Comparison of ENCODE assay signal across 21 cellular contexts in the genomic region with DNA sequence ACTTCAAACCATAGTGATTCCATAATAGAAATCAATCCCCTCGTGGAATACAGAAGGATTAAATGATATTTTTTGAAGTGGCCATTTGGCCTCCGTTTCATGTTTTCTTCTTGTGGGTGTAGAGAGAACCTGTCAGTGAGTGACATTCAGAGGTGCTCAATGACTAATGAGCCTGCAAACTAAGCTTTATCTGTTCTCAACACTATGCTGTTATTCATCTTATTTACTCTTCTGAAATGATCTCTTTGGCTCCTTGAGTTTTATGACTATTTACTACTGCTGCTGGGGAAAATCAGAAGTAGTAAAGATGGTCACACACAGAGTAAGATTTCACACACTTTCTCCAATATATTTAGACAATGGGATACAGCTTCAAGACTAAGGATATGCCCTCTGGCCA. TPM values are rescaled to one million over a fixed set of nuclear protein-coding genes. Genes with fewer than 3 reads are reported as not detected.
DNase-seq lines count a peak whose midpoint lies in the region; ATAC-seq and TF ChIP-seq lines count a peak whose summit lies in the region.
"Had no signal": no experiment of that assay in that cellular context is flagged by ENCODE, and none has a peak within 500 bp of the region (broad histone marks: within the 10 kb centered on the region; RNA-seq: fewer than 3 reads in every experiment).

No MANE protein-coding gene starts in this region.

- peaks cover under 1 to 16% (median 13%) of the 10 kb centered on the region in 3 donors for H3K9me3 Mint-ChIP-seq in IgD-negative memory B cell
- no peaks in the 10 kb centered on the region for H3K9me3 Mint-ChIP-seq in central memory CD8-positive, alpha-beta T cell
- H3K9me3 Mint-ChIP-seq in Calu3 (ENCODE audit: low read depth, unreplicated experiment): peaks cover 11% of the 10 kb centered on the region

- H3K4me2 ChIP-seq in skeletal muscle satellite cell (ENCODE audit: low read length): peak overlapping the region; percentile 11

- H3K4me3 Mint-ChIP-seq in IgD-negative memory B cell: peak overlapping the region in 3 of 4 donors; percentile 13 to 49 (median 23)
- no peak overlapping the region for H3K4me3 Mint-ChIP-seq in central memory CD8-positive, alpha-beta T cell
- H3K4me3 Mint-ChIP-seq in Calu3 (ENCODE audit: low read depth, unreplicated experiment): no peak overlapping the region
- H3K4me3 Mint-ChIP-seq: CD8-positive, alpha-beta T cell; neural progenitor cell; stimulated activated naive CD8-positive, alpha-beta T cell treated with anti-CD3 and anti-CD28 coated beads, Interleukin-15, Interleukin-2, amounts not matched to agents 100 ng/mL and 50 ng/mL, for 24 hours; T-helper 2 cell treated with Interferon-gamma antibody and Interleukin-4, amounts not matched to agents 5 μg/mL and 100 μg/mL, for 36 hours had no signal

- H3K36me3 ChIP-seq in skeletal muscle satellite cell (ENCODE audit: insufficient read depth, low read length) (peaks cover 8% of the 10 kb centered on the region), H7 (replicated peaks; ENCODE audit: control insufficient read depth, insufficient read depth, low read length) (no peaks in the 10 kb centered on the region)
- H3K36me3 ChIP-seq: esophagus muscularis mucosa had no signal

- no TSS peak for BruUV-seq in Calu3 (replicated peaks; lab: Mats Ljungman, UMichigan)

- no peak for TF ChIP-seq CTCF in Calu3 (IDR thresholded peaks at IDR 0.05; ENCODE audit: unreplicated experiment)

- DNase-seq in NCI-H510A treated with DMSO at 0.1 percent for 48 hours (lab: John Stamatoyannopoulos, UW) (peak; percentile 42), NCI-H510A (lab: John Stamatoyannopoulos, UW) (no peak), H7 (no peak), Calu3 (no peak)
- no peak for DNase-seq in central memory CD8-positive, alpha-beta T cell (ENCODE audit: low spot score in 2 of 2)
- DNase-seq: activated CD8-positive, alpha-beta memory T cell treated with anti-CD3 and anti-CD28 coated beads, Interleukin-2, amount 50 U/mL, for 48 hours; CD8-positive, alpha-beta T cell; dermis blood vessel endothelial cell; GDM1; HCEC 1CT; NCI-H2171 treated with DMSO at 0.1 percent for 48 hours; NK-92 treated with Interleukin-12 subunit alpha and Interleukin-12 subunit beta, amount 100 ng/mL, for 24 hours had no signal

- no peak for ATAC-seq in central memory CD8-positive, alpha-beta T cell (replicated peaks; ENCODE audit: extremely low read depth, poor library complexity, severe bottlenecking)
- ATAC-seq in HG02981 (IDR thresholded peaks at IDR 0.05; ENCODE audit: unreplicated experiment): no peak
- ATAC-seq: CD8-positive, alpha-beta T cell; HepG2 had no signal

- H3K4me3 ChIP-seq in skeletal muscle satellite cell (ENCODE audit: low read length): no peak overlapping the region
- no peak overlapping the region for H3K4me3 ChIP-seq in H7 (ENCODE audit: insufficient read depth, low read depth, low read length)
- H3K4me3 ChIP-seq: esophagus muscularis mucosa, neural progenitor cell had no signal

- no peaks in the 10 kb centered on the region for H3K27me3 Mint-ChIP-seq in IgD-negative memory B cell
- no peaks in the 10 kb centered on the region for H3K27me3 Mint-ChIP-seq in central memory CD8-positive, alpha-beta T cell
- no peaks in the 10 kb centered on the region for H3K27me3 Mint-ChIP-seq in Calu3 (ENCODE audit: unreplicated experiment)
- H3K27me3 Mint-ChIP-seq: stimulated activated naive CD8-positive, alpha-beta T cell treated with anti-CD3 and anti-CD28 coated beads, Interleukin-15, Interleukin-2, amounts not matched to agents 100 ng/mL and 50 ng/mL, for 24 hours had no signal

- H3K36me3 Mint-ChIP-seq in IgD-negative memory B cell: peaks cover 18% of the 10 kb centered on the region
- H3K36me3 Mint-ChIP-seq in central memory CD8-positive, alpha-beta T cell (ENCODE audit: insufficient read depth): peaks cover 12% of the 10 kb centered on the region
- no peaks in the 10 kb centered on the region for H3K36me3 Mint-ChIP-seq in Calu3 (ENCODE audit: insufficient read depth, unreplicated experiment)

- H3K4me1 ChIP-seq in skeletal muscle satellite cell (ENCODE audit: control insufficient read depth, insufficient read depth, low read length): peaks cover 21% of the 10 kb centered on the region

- intact Hi-C loops in Calu3 (cut with micrococcal nuclease; ENCODE audit: unreplicated experiment): no loop called here

- no peak overlapping the region for H3K9ac ChIP-seq in skeletal muscle satellite cell (ENCODE audit: low read depth, low read length)
- H3K9ac ChIP-seq: neural progenitor cell had no signal

- H3K4me1 Mint-ChIP-seq in IgD-negative memory B cell: peaks cover 62 to 72% (median 68%) of the 10 kb centered on the region in 3 donors
- H3K4me1 Mint-ChIP-seq in central memory CD8-positive, alpha-beta T cell: peaks cover 70% of the 10 kb centered on the region
- H3K4me1 Mint-ChIP-seq in Calu3 (ENCODE audit: low read depth, unreplicated experiment): peaks cover 28% of the 10 kb centered on the region
- H3K4me1 Mint-ChIP-seq: neural progenitor cell had no signal

- H3K27ac Mint-ChIP-seq in IgD-negative memory B cell: peak overlapping the region in 2 of 3 donors; percentile 64 to 71
- H3K27ac Mint-ChIP-seq in central memory CD8-positive, alpha-beta T cell (ENCODE audit: low read depth): peak overlapping the region; percentile 20
- no peak overlapping the region for H3K27ac Mint-ChIP-seq in Calu3 (ENCODE audit: unreplicated experiment)
- H3K27ac Mint-ChIP-seq: activated naive CD4-positive, alpha-beta T cell treated with anti-CD3 and anti-CD28 coated beads, Interleukin-2, amount 50 U/mL, for 72 hours; CD8-positive, alpha-beta T cell; neural progenitor cell; T-helper 2 cell treated with Interferon-gamma antibody and Interleukin-4, amounts not matched to agents 5 μg/mL and 100 μg/mL, for 36 hours had no signal

- no peaks in the 10 kb centered on the region for H3K27me3 ChIP-seq in skeletal muscle satellite cell (ENCODE audit: control insufficient read depth, insufficient read depth, low read length)
- no peaks in the 10 kb centered on the region for H3K27me3 ChIP-seq in H7 (ENCODE audit: control insufficient read depth, insufficient read depth, low read length)
- H3K27me3 ChIP-seq: esophagus muscularis mucosa, neural progenitor cell had no signal

- CTCF ChIA-PET in Calu3 (lab: Charles Lee): interaction anchor here (0.6 kb wide), 1 partner anchor 135 kb away, joined by 4 read pairs; no protein-coding TSS in a partner anchor

- H3K9me3 ChIP-seq in skeletal muscle satellite cell (replicated peaks; ENCODE audit: low read length): no peaks in the 10 kb centered on the region

RNA-seq across cellular contexts. Expression of a gene that starts 30.4 kb away (rescaled TPM):
- polyA plus RNA-seq in IgD-negative memory B cell: 102 TPM
- total RNA-seq in skeletal muscle satellite cell (2012; rRNA removed): 116 and 172 TPM in 2 replicates
- total RNA-seq in H7 (2014; rRNA removed; shearing (Covaris generic)): 20.6 and 22.2 TPM in 2 replicates
- 73.6 and 77.3 TPM in 2 replicates for total RNA-seq in Calu3 (2022)

Comparison
In these comparisons a context has a peak if more than half of its experiments do, and no peak if none do; other contexts are left out.
1. H3K4me3 Mint-ChIP-seq: peak in IgD-negative memory B cell (3 of 4); none in central memory CD8-positive, alpha-beta T cell (single experiment) and Calu3 (single experiment).